ENCODE assay signal across 18 cellular contexts in genomic region chr22:36141481-36141880, GRCh38. TPM values are rescaled to one million over a fixed set of nuclear protein-coding genes. Genes with fewer than 3 reads are reported as not detected.
DNase-seq lines count a peak whose midpoint lies in the region; ATAC-seq, FAIRE-seq and TF ChIP-seq lines count a peak whose summit lies in the region.
"Had no signal": no experiment of that assay in that cellular context is flagged by ENCODE, and none has a peak within 500 bp of the region (broad histone marks: within the 10 kb centered on the region; RNA-seq: fewer than 3 reads in every experiment).

No MANE protein-coding gene starts in this region.

- H3K79me1 ChIP-seq in IMR-90 (ENCODE audit: low read depth in 1 of 2, low read length in 2 of 2): no peaks in the 10 kb centered on the region
- no peaks in the 10 kb centered on the region; the same call in 1 of the 2 replicates for H3K79me1 ChIP-seq in H1 (ENCODE audit: low read depth, low read length)

- H2BK5ac ChIP-seq in IMR-90 (ENCODE audit: low read depth, low read length, poor library complexity, severe bottlenecking): no peak overlapping the region
- H2BK5ac ChIP-seq in H1 (ENCODE audit: low read depth, low read length): no peak overlapping the region

- no peak overlapping the region for H3K56ac ChIP-seq in IMR-90 (ENCODE audit: extremely low read depth, insufficient read depth, low read length)
- H3K56ac ChIP-seq in H1 (replicated peaks; ENCODE audit: insufficient read length, low read depth, low read length): no peak overlapping the region

- no peak for TF ChIP-seq POLR2A in IMR-90 (IDR thresholded peaks at IDR 0.05; ENCODE audit: low read depth, low read length)
- no peak for TF ChIP-seq POLR2A in H1 (IDR thresholded peaks at IDR 0.05; ENCODE audit: control extremely low read depth in 1 of 2, low read depth in 2 of 2, low read length in 2 of 2)
- no peak for TF ChIP-seq POLR2A in sigmoid colon (IDR thresholded peaks at IDR 0.05)

- no peaks in the 10 kb centered on the region for H3K27me3 ChIP-seq in CD4-positive, alpha-beta T cell (ENCODE audit: control insufficient read depth, insufficient read depth, low read length)
- peaks cover 10% of the 10 kb centered on the region for H3K27me3 ChIP-seq in IMR-90 (ENCODE audit: control insufficient read depth, insufficient read depth, low read length)
- no peaks in the 10 kb centered on the region; a peak in 1 of 7 replicates for H3K27me3 ChIP-seq in H1 (replicated peaks in 1 of 4; ENCODE audit: control insufficient read depth in 3 of 4, extremely low read depth in 1 of 4, insufficient read depth in 3 of 4, low read length in 3 of 4)
- no peaks in the 10 kb centered on the region for H3K27me3 ChIP-seq in sigmoid colon
- H3K27me3 ChIP-seq: BE2C had no signal

- H3K4ac ChIP-seq in IMR-90 (ENCODE audit: low read depth, low read length) (no peak overlapping the region), H1 (replicated peaks; ENCODE audit: insufficient read length, low read depth, low read length) (peak overlapping the region; percentile 29)

- TF ChIP-seq RAD21 in IMR-90 (IDR thresholded peaks at IDR 0.05; ENCODE audit: low read length) (no peak), H1 (IDR thresholded peaks at IDR 0.05 in 1 of 2, conservative IDR thresholded peaks at IDR 0.05 in 1 of 2; ENCODE audit: low read depth in 2 of 2, low read length in 2 of 2) (no peak)

- FAIRE-seq in H1 (lab: Jason Lieb, UNC): no peak
- FAIRE-seq: A204.1, D721Med, G401.6, GM12891, GM19239 had no signal

- H2AK9ac ChIP-seq in IMR-90 (replicated peaks; ENCODE audit: low read depth, low read length, poor library complexity): no peak overlapping the region

- H3K14ac ChIP-seq in IMR-90 (replicated peaks; ENCODE audit: low read depth, low read length) (no peak overlapping the region), H1 (ENCODE audit: insufficient read length) (no peak overlapping the region)

- TF ChIP-seq EP300 in H1 (IDR thresholded peaks at IDR 0.05; ENCODE audit: borderline replicate concordance in 1 of 2, low read depth in 2 of 2, low read length in 2 of 2): no peak
- no peak for TF ChIP-seq EP300 in sigmoid colon (IDR thresholded peaks at IDR 0.05)

- H3K4me3 Mint-ChIP-seq in CD4-positive, alpha-beta T cell: no peak overlapping the region
- H3K4me3 Mint-ChIP-seq in activated naive CD4-positive, alpha-beta T cell treated with anti-CD3 and anti-CD28 coated beads for 36 hours: no peak overlapping the region
- H3K4me3 Mint-ChIP-seq: CD4-positive, CD25-positive, alpha-beta regulatory T cell had no signal

- H2BK120ac ChIP-seq in IMR-90 (ENCODE audit: low read depth, low read length) (no peak overlapping the region), H1 (replicated peaks; ENCODE audit: low read depth, low read length) (no peak overlapping the region)

- no peak overlapping the region for H3K27ac ChIP-seq in CD4-positive, alpha-beta T cell (ENCODE audit: low read depth, low read length)
- H3K27ac ChIP-seq in IMR-90 (ENCODE audit: insufficient read depth, low read length) (no peak overlapping the region), H1 (ENCODE audit: low read depth, low read length) (no peak overlapping the region), sigmoid colon (no peak overlapping the region)

- H3K4me1 Mint-ChIP-seq in CD4-positive, alpha-beta T cell (ENCODE audit: low read depth): peaks cover 18% of the 10 kb centered on the region
- H3K4me1 Mint-ChIP-seq in activated naive CD4-positive, alpha-beta T cell treated with anti-CD3 and anti-CD28 coated beads for 36 hours (ENCODE audit: low read depth): peaks cover 13% of the 10 kb centered on the region

- no peaks in the 10 kb centered on the region for H3K36me3 ChIP-seq in IMR-90 (ENCODE audit: control insufficient read depth, insufficient read depth, low read length)
- H3K36me3 ChIP-seq in H1 (ENCODE audit: control insufficient read depth in 2 of 4, insufficient read depth in 4 of 4, low read length in 3 of 4): no peaks in the 10 kb centered on the region
- H3K36me3 ChIP-seq in sigmoid colon: peaks cover 0 to 24% (median 7%) of the 10 kb centered on the region in 4 donors
- H3K36me3 ChIP-seq: BE2C, HAP-1 had no signal

- ATAC-seq in CD4-positive, alpha-beta T cell (ENCODE audit: poor library complexity): no peak
- ATAC-seq in IMR-90 (ENCODE audit: low read depth) (no peak), omental fat pad (ENCODE audit: low FRiP score) (no peak)

- H2AK5ac ChIP-seq in IMR-90 (ENCODE audit: low read depth, low read length) (no peak overlapping the region), H1 (ENCODE audit: low read depth, low read length) (no peak overlapping the region)

- no peak overlapping the region for H4K5ac ChIP-seq in IMR-90 (ENCODE audit: low read depth, low read length)
- H4K5ac ChIP-seq in H1 (ENCODE audit: insufficient read length, low read depth, low read length): no peak overlapping the region

- BruUV-seq in IMR-90 (replicated peaks; lab: Mats Ljungman, UMichigan): no TSS peak

- H3K79me2 ChIP-seq in H1 (ENCODE audit: control insufficient read depth in 1 of 2, insufficient read depth in 2 of 2, low read length in 2 of 2): no peaks in the 10 kb centered on the region

- no peak overlapping the region for H3K4me2 ChIP-seq in IMR-90 (ENCODE audit: low read depth, low read length)
- no peak overlapping the region; a peak in 1 of 4 replicates for H3K4me2 ChIP-seq in H1 (ENCODE audit: insufficient read depth in 1 of 2, low read depth in 2 of 2, low read length in 2 of 2)

- no peak for TF ChIP-seq CTCF in CD4-positive, alpha-beta T cell (IDR thresholded peaks at IDR 0.05)
- no peak for TF ChIP-seq CTCF in IMR-90 (conservative IDR thresholded peaks at IDR 0.05; ENCODE audit: low read depth, low read length)
- TF ChIP-seq CTCF in H1 (IDR thresholded peaks at IDR 0.05; ENCODE audit: control extremely low read depth in 1 of 3, insufficient read depth in 1 of 3, low read depth in 1 of 3, low read length in 3 of 3): no peak
- no peak for TF ChIP-seq CTCF in sigmoid colon (IDR thresholded peaks at IDR 0.05)
- no peak for TF ChIP-seq CTCF in omental fat pad (IDR thresholded peaks at IDR 0.05)

- H2BK15ac ChIP-seq in IMR-90 (ENCODE audit: low read depth, low read length) (no peak overlapping the region), H1 (ENCODE audit: low read length) (0 out of 2 replicates have a peak overlapping the region, but pooled peaks have one; percentile 2)

- H2AFZ ChIP-seq in IMR-90 (replicated peaks; ENCODE audit: low read length, poor library complexity): peak overlapping the region; percentile 34
- H2AFZ ChIP-seq in H1 (ENCODE audit: low read length): no peak overlapping the region

- H4K20me1 ChIP-seq in IMR-90 (ENCODE audit: insufficient read depth, low read length) (no peaks in the 10 kb centered on the region), H1 (replicated peaks in 1 of 2; ENCODE audit: control insufficient read depth in 1 of 2, insufficient read depth in 2 of 2, low read length in 2 of 2) (no peaks in the 10 kb centered on the region)

- in situ Hi-C loops in IMR-90 (cut with MboI; ENCODE audit: low sequenced_read_pairs): loop anchor here (5.0 kb wide), 2 partner anchors 41 to 346 kb away; no protein-coding TSS in a partner anchor

- H3K23ac ChIP-seq in IMR-90 (ENCODE audit: low read depth, low read length) (no peak overlapping the region), H1 (ENCODE audit: insufficient read length) (no peak overlapping the region)

- H3K4me3 ChIP-seq in IMR-90 (ENCODE audit: insufficient read depth, low read depth, low read length) (no peak overlapping the region), H1 (ENCODE audit: extremely low read depth in 1 of 4, insufficient read depth in 2 of 4, low read depth in 3 of 4, low read length in 4 of 4) (no peak overlapping the region), sigmoid colon (no peak overlapping the region)
- H3K4me3 ChIP-seq: HAP-1 had no signal

- H2BK12ac ChIP-seq in H1 (ENCODE audit: low read depth, low read length): no peak overlapping the region

- H3K36me3 Mint-ChIP-seq in CD4-positive, alpha-beta T cell (ENCODE audit: low read depth): peaks cover 70% of the 10 kb centered on the region
- H3K36me3 Mint-ChIP-seq in activated naive CD4-positive, alpha-beta T cell treated with anti-CD3 and anti-CD28 coated beads for 36 hours (ENCODE audit: low read depth): peaks cover 8% of the 10 kb centered on the region

- peaks cover 11% of the 10 kb centered on the region for H3K9me1 ChIP-seq in IMR-90 (ENCODE audit: insufficient read depth, low read length)

- H2BK20ac ChIP-seq in IMR-90 (ENCODE audit: low read depth, low read length) (no peak overlapping the region), H1 (ENCODE audit: low read length) (no peak overlapping the region)

- H3K27ac Mint-ChIP-seq in CD4-positive, alpha-beta T cell: peak overlapping the region; percentile 74
- H3K27ac Mint-ChIP-seq in activated naive CD4-positive, alpha-beta T cell treated with anti-CD3 and anti-CD28 coated beads for 36 hours: no peak overlapping the region

- H3K27me3 Mint-ChIP-seq in CD4-positive, alpha-beta T cell: no peaks in the 10 kb centered on the region
- no peaks in the 10 kb centered on the region for H3K27me3 Mint-ChIP-seq in activated naive CD4-positive, alpha-beta T cell treated with anti-CD3 and anti-CD28 coated beads for 36 hours (ENCODE audit: low read depth)
- H3K27me3 Mint-ChIP-seq: CD4-positive, CD25-positive, alpha-beta regulatory T cell had no signal

- CTCF ChIA-PET in CD4-positive, alpha-beta T cell (lab: Charles Lee): no interaction called here
- CTCF ChIA-PET in IMR-90 (lab: Yijun Ruan, JAX) (no interaction called here), H1 (lab: Charles Lee; ENCODE audit: partially characterized antibody) (interaction anchor here (0.6 to 8.4 kb wide), 11 partner anchors 9 to 1346 kb away, joined by 3 to 86 read pairs (median 4); no protein-coding TSS in a partner anchor)
- CTCF ChIA-PET in activated naive CD4-positive, alpha-beta T cell treated with anti-CD3 and anti-CD28 coated beads for 36 hours (lab: Charles Lee): interaction anchor here (1.2 to 3.3 kb wide), 5 partner anchors 17 to 137 kb away, joined by 3 to 35 read pairs (median 4); no protein-coding TSS in a partner anchor

- intact Hi-C loops in CD4-positive, alpha-beta T cell (cut with DNase I, micrococcal nuclease): no loop called here
- intact Hi-C loops in IMR-90 (cut with micrococcal nuclease): no loop called here
- intact Hi-C loops in sigmoid colon (cut with DNase I): no loop called here
- intact Hi-C loops in activated naive CD4-positive, alpha-beta T cell treated with anti-CD3 and anti-CD28 coated beads for 36 hours (cut with micrococcal nuclease): no loop called here

- peak in 1 of 10 experiments; percentile 26 for DNase-seq in CD4-positive, alpha-beta T cell
- DNase-seq in IMR-90: no peak
- DNase-seq in H1 (ENCODE audit: low read depth in 1 of 2, low spot score in 2 of 2): no peak
- peak; percentile 51 for DNase-seq in sigmoid colon
- DNase-seq in omental fat pad (ENCODE audit: low spot score): no peak
- no peak for DNase-seq in activated CD4-positive, alpha-beta T cell treated with anti-CD3 and anti-CD28 coated beads for 4 hours
- DNase-seq in activated naive CD4-positive, alpha-beta T cell treated with anti-CD3 and anti-CD28 coated beads for 36 hours: no peak
- DNase-seq: ACHN; BE2C; C1 segment of cervical spinal cord; Caco-2; CD4-positive, CD25-positive, alpha-beta regulatory T cell had no signal

- H4K8ac ChIP-seq in IMR-90 (ENCODE audit: low read depth in 2 of 2, low read length in 2 of 2): no peak overlapping the region
- peak overlapping the region; percentile 48; the same call in 1 of the 2 replicates for H4K8ac ChIP-seq in H1 (ENCODE audit: extremely low read depth, insufficient read depth, low read length)

- H3K9ac ChIP-seq in IMR-90 (ENCODE audit: low read depth, low read length) (no peak overlapping the region), H1 (replicated peaks in 1 of 4; ENCODE audit: extremely low read depth in 1 of 4, low read depth in 3 of 4, low read length in 3 of 4) (no peak overlapping the region)

- WGBS in IMR-90 (ENCODE audit: extremely low coverage in 2 of 2, insufficient read length in 1 of 2), 2 experiments: 58% methylated on average over 4 of the region's 9 CpGs; no CpG with 5 or more reads in 1 of the 2 experiments
- 89% methylated on average over 9 of the region's 9 CpGs; no CpG with 5 or more reads in 1 of the 2 experiments for whole genome bisulfite sequencing in H1 (ENCODE audit: extremely low coverage in 1 of 2, insufficient coverage in 1 of 2, insufficient read length in 1 of 2, insufficient replicate concordance in 2 of 2, low coverage in 1 of 2, low lambda C conversion rate in 2 of 2, missing lambda C conversion rate in 1 of 2), 2 experiments
- 86 to 91% methylated on average over 9 of the region's 9 CpGs for WGBS in sigmoid colon, 2 donors

- H3K4me1 ChIP-seq in IMR-90 (ENCODE audit: control insufficient read depth, insufficient read depth, low read length): peaks cover 2% of the 10 kb centered on the region; the same call in 1 of the 2 replicates
- peaks cover 5 to 11% (median 9%) of the 10 kb centered on the region in 4 experiments for H3K4me1 ChIP-seq in H1 (replicated peaks in 1 of 4; ENCODE audit: control insufficient read depth in 3 of 4, insufficient read depth in 4 of 4, low read length in 3 of 4)
- peaks cover 0 to 15% (median 8%) of the 10 kb centered on the region in 4 donors for H3K4me1 ChIP-seq in sigmoid colon
- H3K4me1 ChIP-seq: BE2C, Caco-2, HAP-1 had no signal

- dilution Hi-C loops in IMR-90 (cut with HindIII; ENCODE audit: low sequenced_read_pairs, unreplicated experiment): no loop called here

- H3K9me3 Mint-ChIP-seq in CD4-positive, alpha-beta T cell: no peaks in the 10 kb centered on the region
- H3K9me3 Mint-ChIP-seq in activated naive CD4-positive, alpha-beta T cell treated with anti-CD3 and anti-CD28 coated beads for 36 hours: no peaks in the 10 kb centered on the region
- H3K9me3 Mint-ChIP-seq: CD4-positive, CD25-positive, alpha-beta regulatory T cell had no signal

- no peak overlapping the region for H4K91ac ChIP-seq in IMR-90 (ENCODE audit: insufficient read depth, low read depth, low read length)
- H4K91ac ChIP-seq in H1 (replicated peaks; ENCODE audit: insufficient read length, low read length): no peak overlapping the region

- H3K18ac ChIP-seq in IMR-90 (ENCODE audit: low read depth, low read length) (no peak overlapping the region), H1 (ENCODE audit: extremely low read depth, low read length) (no peak overlapping the region)

- H3K23me2 ChIP-seq in H1 (ENCODE audit: low read depth, low read length): 0 out of 2 replicates have a peak, but pooled peaks cover 1% of the 10 kb centered on the region

- POLR2A ChIA-PET in CD4-positive, alpha-beta T cell (lab: Charles Lee): interaction anchor here (0.7 to 2.5 kb wide), 4 partner anchors 11 to 98 kb away, joined by 3 to 8 read pairs (median 3); partner anchors contain the start of gene APOL2
- POLR2A ChIA-PET in IMR-90 (lab: Charles Lee; ENCODE audit: unreplicated experiment) (no interaction called here), H1 (lab: Charles Lee; ENCODE audit: partially characterized antibody) (interaction anchor here (0.6 to 1.1 kb wide), 3 partner anchors 19 to 286 kb away, joined by 3 read pairs; partner anchors contain the start of gene APOL3)

- no peaks in the 10 kb centered on the region for H3K9me3 ChIP-seq in CD4-positive, alpha-beta T cell (ENCODE audit: control insufficient read depth, low read length)
- H3K9me3 ChIP-seq in IMR-90 (ENCODE audit: control insufficient read depth, insufficient read depth, low read length) (no peaks in the 10 kb centered on the region), H1 (ENCODE audit: insufficient read depth in 2 of 2, low read depth in 1 of 2, low read length in 1 of 2) (no peaks in the 10 kb centered on the region), sigmoid colon (no peaks in the 10 kb centered on the region)
- H3K9me3 ChIP-seq: BE2C, Caco-2, HAP-1 had no signal

RNA-seq across cellular contexts. Expression of gene APOL3, which starts 19.1 kb away (rescaled TPM):
- 100 to 1,000 TPM; 111 to 116 TPM for total RNA-seq in CD4-positive, alpha-beta T cell
- 1.7 and 2.3 TPM in 2 replicates for total RNA-seq in IMR-90 (2012; rRNA removed)
- polyA plus RNA-seq in IMR-90 (2012; rRNA removed): 0.72 and 1.4 TPM in 2 replicates
- polyA plus RNA-seq in IMR-90 (2012; cell fraction: cytosol; rRNA removed): 0.84 and 1.4 TPM in 2 replicates
- polyA plus RNA-seq in IMR-90 (2012; cell fraction: nucleus; rRNA removed; ENCODE audit: low replicate concordance): 1.4 and 2.2 TPM in 2 replicates
- not detected in 2 replicates for total RNA-seq in H1 (2021; fragmentation: NEBNext Ultra II Directional; extraction: Animal tissue kit (Norgen Biotek cat#: 25700))
- polyA plus RNA-seq in H1 (2011; rRNA removed): 0.11 and 0.12 TPM in 2 replicates
- polyA plus RNA-seq in H1 (2011; cell fraction: cytosol; rRNA removed): 0.04 TPM
- polyA plus RNA-seq in H1 (2011; cell fraction: nucleus; rRNA removed): 0.19 TPM
- polyA plus RNA-seq in H1 (2012, experiment 1 of 2): 0.11 to 0.28 TPM (median 0.25 TPM) in 3 of 4 replicates, not detected in the other
- not detected for polyA plus RNA-seq in H1 (2012, experiment 2 of 2)
- polyA plus RNA-seq in H1 (2013, experiment 1 of 2): 0.10 TPM
- polyA plus RNA-seq in H1 (2013, experiment 2 of 2): 0.09 TPM
- polyA minus RNA-seq in H1 (2011; rRNA and poly(A)+ RNA removed): 0.15 TPM in 1 of 2 replicates, not detected in the other
- not detected for polyA minus RNA-seq in H1 (2011; cell fraction: cytosol; rRNA and poly(A)+ RNA removed)
- polyA minus RNA-seq in H1 (2011; cell fraction: nucleus; rRNA and poly(A)+ RNA removed): not detected
- 10 to 100 TPM; 20.2 to 48.9 (median 31.2) TPM for total RNA-seq in sigmoid colon
- polyA plus RNA-seq in sigmoid colon: 10 to 100 TPM in 2 of 3 donors, 1 to 10 TPM in 1; 7.4 to 36.9 (median 22.2) TPM
- 100 to 1,000 TPM in 1 of 4 donors, 10 to 100 TPM in 3; 39.5 to 273 (median 73.9) TPM for total RNA-seq in omental fat pad
- total RNA-seq in activated naive CD4-positive, alpha-beta T cell treated with anti-CD3 and anti-CD28 coated beads for 36 hours: 10 to 100 TPM; 35.0 to 37.8 TPM
- total RNA-seq: Caco-2 had no signal

Comparison
In these comparisons a context has a peak if more than half of its experiments do, and no peak if none do; other contexts are left out.
1. CTCF ChIA-PET loops: an anchor here in H1 (0.6 to 8.4 kb wide) and activated naive CD4-positive, alpha-beta T cell treated with anti-CD3 and anti-CD28 coated beads for 36 hours (1.2 to 3.3 kb wide); none called in CD4-positive, alpha-beta T cell and IMR-90.